ENCODE assay signal across 6 cellular contexts in genomic region chr22:50199836-50200332, GRCh38. TPM values are rescaled to one million over a fixed set of nuclear protein-coding genes. Genes with fewer than 3 reads are reported as not detected.
DNase-seq lines count a peak whose midpoint lies in the region; ATAC-seq lines count a peak whose summit lies in the region.

No MANE protein-coding gene starts in this region.

- H3K4me3 ChIP-seq in SJSA1: peak overlapping the region; percentile 98
- peak overlapping the region; percentile 60 for H3K4me3 ChIP-seq in iPS-15b (ENCODE audit: low read depth, low read length)
- H3K4me3 ChIP-seq in aorta (ENCODE audit: low read length in 2 of 2): peak overlapping the region; percentile 68 to 72

- WGBS in aorta, 2 donors: 6 to 11% methylated on average over 25 of the region's 25 CpGs

- H3K27me3 ChIP-seq in SJSA1 (replicated peaks) (no peaks in the 10 kb centered on the region), iPS-15b (ENCODE audit: control insufficient read depth, insufficient read depth, low read length) (no peaks in the 10 kb centered on the region), aorta (ENCODE audit: control insufficient read depth in 1 of 2, insufficient read depth in 2 of 2, low read length in 1 of 2) (no peaks in the 10 kb centered on the region)

- peak; percentile 59 for DNase-seq in ELF-1 (ENCODE audit: low read depth, low spot score)
- peak in 1 of 2 experiments; percentile 37 for DNase-seq in SJSA1 (ENCODE audit: low read depth in 1 of 2, low spot score in 2 of 2)
- no peak for DNase-seq in aorta
- DNase-seq in globus pallidus (ENCODE audit: low spot score): no peak
- DNase-seq in GM03348 (ENCODE audit: low spot score): no peak

- H3K27ac ChIP-seq in SJSA1: no peak overlapping the region
- no peak overlapping the region for H3K27ac ChIP-seq in aorta (ENCODE audit: low read depth in 1 of 2, low read length in 2 of 2)

- H3K4me1 ChIP-seq in SJSA1 (replicated peaks): peaks cover 19% of the 10 kb centered on the region
- no peaks in the 10 kb centered on the region for H3K4me1 ChIP-seq in iPS-15b (ENCODE audit: control insufficient read depth, insufficient read depth, low read length)
- H3K4me1 ChIP-seq in aorta (ENCODE audit: control insufficient read depth in 1 of 2, insufficient read depth in 2 of 2, low read length in 2 of 2): no peaks in the 10 kb centered on the region

- intact Hi-C loops in aorta (cut with DNase I): loop anchor here in 1 of 2 donors (10.0 kb wide), 2 partner anchors 235 to 275 kb away; partner anchors contain the start of gene PIM3

- H3K9me3 ChIP-seq in SJSA1 (replicated peaks): peaks cover 7% of the 10 kb centered on the region; the same call in 1 of the 2 replicates
- no peaks in the 10 kb centered on the region for H3K9me3 ChIP-seq in iPS-15b (ENCODE audit: control insufficient read depth, insufficient read depth, low read length)
- H3K9me3 ChIP-seq in aorta (ENCODE audit: control insufficient read depth, low read length): no peaks in the 10 kb centered on the region

- peak; percentile 20 for ATAC-seq in aorta (ENCODE audit: low FRiP score)

- H3K36me3 ChIP-seq in SJSA1 (peaks cover 60% of the 10 kb centered on the region), iPS-15b (ENCODE audit: control insufficient read depth, insufficient read depth, low read length) (peaks cover 19% of the 10 kb centered on the region), aorta (ENCODE audit: control insufficient read depth in 1 of 2, insufficient read depth in 2 of 2, low read length in 1 of 2) (peaks cover 0 to 2% of the 10 kb centered on the region in 2 donors)

- H3K9ac ChIP-seq in iPS-15b (ENCODE audit: low read depth, low read length): peak overlapping the region; percentile 54

RNA-seq across cellular contexts. Expression of gene SELENOO, which starts 0.9 kb away (rescaled TPM):
- total RNA-seq in SJSA1 (2014; rRNA removed; shearing (Covaris generic)): 16.1 and 25.1 TPM in 2 replicates
- 10 to 100 TPM; 14.2 to 21.6 TPM for total RNA-seq in aorta
- 100 to 1,000 TPM in 1 of 2 donors, 10 to 100 TPM in 1; 11.6 to 105 TPM for polyA plus RNA-seq in aorta

RNA-seq across cellular contexts. Expression of gene TRABD, which starts 14.2 kb away (rescaled TPM):
- 27.0 and 29.1 TPM in 2 replicates for total RNA-seq in SJSA1 (2014; rRNA removed; shearing (Covaris generic))
- 10 to 100 TPM; 27.1 to 33.4 TPM for total RNA-seq in aorta
- 10 to 100 TPM; 13.5 to 53.2 TPM for polyA plus RNA-seq in aorta

RNA-seq across cellular contexts. Expression of gene PANX2, which starts 29.4 kb away (rescaled TPM):
- 0.13 and 0.58 TPM in 2 replicates for total RNA-seq in SJSA1 (2014; rRNA removed; shearing (Covaris generic))
- total RNA-seq in aorta: 1 to 10 TPM in 1 of 2 donors, under 1 TPM in 1; 0.62 to 1.2 TPM
- polyA plus RNA-seq in aorta: 1 to 10 TPM in 1 of 2 donors, under 1 TPM in 1; 0.97 to 1.4 TPM

RNA-seq across cellular contexts. Expression of gene TUBGCP6, which starts 44.9 kb away (rescaled TPM):
- 17.4 and 25.0 TPM in 2 replicates for total RNA-seq in SJSA1 (2014; rRNA removed; shearing (Covaris generic))
- 10 to 100 TPM; 29.0 to 49.5 TPM for total RNA-seq in aorta
- 100 to 1,000 TPM in 1 of 2 donors, 1 to 10 TPM in 1; 7.0 to 134 TPM for polyA plus RNA-seq in aorta

RNA-seq across cellular contexts. Expression of gene HDAC10, which starts 51.2 kb away (rescaled TPM):
- total RNA-seq in SJSA1 (2014; rRNA removed; shearing (Covaris generic)): 15.4 and 30.4 TPM in 2 replicates
- total RNA-seq in aorta: 10 to 100 TPM; 19.8 to 47.8 TPM
- 10 to 100 TPM in 1 of 2 donors, 1 to 10 TPM in 1; 5.5 to 57.3 TPM for polyA plus RNA-seq in aorta
